ENCODE assay signal across 8 cellular contexts in genomic region chr2:24075915-24076848, GRCh38.
A peak's percentile ranks its signal among the peaks of the same experiment; 100 is the strongest.
DNase-seq lines count a peak whose midpoint lies in the region; ATAC-seq and TF ChIP-seq lines count a peak whose summit lies in the region.

Gene SF3B6, minus strand, starts transcription at chr2:24076326. Its CDS starts 97 bp downstream, at chr2:24076229.

- TF ChIP-seq CTCF in GM06990 (IDR thresholded peaks at IDR 0.05; ENCODE audit: insufficient read depth, low read length, poor library complexity, severe bottlenecking) = no peak

- peak within 1 kb of the TSS; percentile 98 for H3K27ac Mint-ChIP-seq in activated naive CD4-positive, alpha-beta T cell treated with anti-CD3 and anti-CD28 coated beads, Interleukin-2, amount 50 U/mL, for 24 hours

- H3K4me3 ChIP-seq in GM06990 (replicated peaks; ENCODE audit: low read depth, low read length) = peak within 1 kb of the TSS; percentile 76

- H3K27me3 ChIP-seq in GM06990 (replicated peaks; ENCODE audit: control insufficient read depth, insufficient read depth, low read length) = no peaks in the 10 kb centered on the region

- H3K36me3 Mint-ChIP-seq in activated naive CD4-positive, alpha-beta T cell treated with anti-CD3 and anti-CD28 coated beads, Interleukin-2, amount 50 U/mL, for 24 hours = peaks cover 1% of the 10 kb centered on the region

- H3K36me3 ChIP-seq in GM06990 (ENCODE audit: control insufficient read depth, insufficient read depth, low read length) = no peaks in the 10 kb centered on the region

- H3K27me3 Mint-ChIP-seq in activated naive CD4-positive, alpha-beta T cell treated with anti-CD3 and anti-CD28 coated beads, Interleukin-2, amount 50 U/mL, for 24 hours = no peaks in the 10 kb centered on the region

- DNase-seq in GM06990 (ENCODE audit: extremely low read depth, insufficient read length) (peak; percentile 97), NCI-H1092 (lab: John Stamatoyannopoulos, UW) (peak; percentile 98), germinal center (ENCODE audit: low spot score) (peak; percentile 94), non-pigmented ciliary epithelial cell (ENCODE audit: low read depth) (peak; percentile 95), superior temporal gyrus (ENCODE audit: extremely low spot score) (peak; percentile 99)

- no peaks in the 10 kb centered on the region for H3K9me3 Mint-ChIP-seq in activated naive CD4-positive, alpha-beta T cell treated with anti-CD3 and anti-CD28 coated beads, Interleukin-2, amount 50 U/mL, for 24 hours

- ATAC-seq in HG02588 (IDR thresholded peaks at IDR 0.05; ENCODE audit: unreplicated experiment) = peak; percentile 92
- peak; percentile 92 for ATAC-seq in SK-N-SH treated with all-trans-retinoic acid at 6 μM for 48 hours

- H3K4me1 Mint-ChIP-seq in activated naive CD4-positive, alpha-beta T cell treated with anti-CD3 and anti-CD28 coated beads, Interleukin-2, amount 50 U/mL, for 24 hours = peaks cover 34% of the 10 kb centered on the region

- peak within 1 kb of the TSS; percentile 98 for H3K4me3 Mint-ChIP-seq in activated naive CD4-positive, alpha-beta T cell treated with anti-CD3 and anti-CD28 coated beads, Interleukin-2, amount 50 U/mL, for 24 hours

TF ChIP-seq in SK-N-SH treated with all-trans-retinoic acid at 6 μM for 48 hours, 23 proteins besides CTCF, POLR2A, EP300 and RAD21:
- TF ChIP-seq SNAI2 (CRISPR knock-in tag; IDR thresholded peaks at IDR 0.05) (no peak), ZFP30 (CRISPR knock-in tag; IDR thresholded peaks at IDR 0.05) (0 out of 2 replicates have a peak, but pooled peaks have one; percentile 42), ARNTL (CRISPR knock-in tag; IDR thresholded peaks at IDR 0.05; ENCODE audit: borderline replicate concordance, low read depth) (no peak), CSRNP3 (CRISPR knock-in tag; IDR thresholded peaks at IDR 0.05) (no peak), CSDC2 (CRISPR knock-in tag; IDR thresholded peaks at IDR 0.05) (no peak; the same call in 1 of the 2 replicates), OSR1 (CRISPR knock-in tag; IDR thresholded peaks at IDR 0.05) (no peak), TSHZ2 (CRISPR knock-in tag; IDR thresholded peaks at IDR 0.05) (no peak), ZNF8 (CRISPR knock-in tag; IDR thresholded peaks at IDR 0.05) (peak; percentile 16; the same call in 1 of the 2 replicates), BACH2 (CRISPR knock-in tag; IDR thresholded peaks at IDR 0.05; ENCODE audit: borderline replicate concordance) (no peak), POU6F1 (CRISPR knock-in tag; IDR thresholded peaks at IDR 0.05; ENCODE audit: borderline replicate concordance, low read depth) (peak; percentile 87; the same call in 1 of the 2 replicates), RARB (CRISPR knock-in tag; IDR thresholded peaks at IDR 0.05) (no peak), CREB5 (CRISPR knock-in tag; IDR thresholded peaks at IDR 0.05; ENCODE audit: low read depth) (0 out of 2 replicates have a peak, but pooled peaks have one; percentile 26), ISL1 (CRISPR knock-in tag; IDR thresholded peaks at IDR 0.05) (no peak), TOX (CRISPR knock-in tag; IDR thresholded peaks at IDR 0.05; ENCODE audit: borderline replicate concordance) (no peak), GLIS3 (CRISPR knock-in tag; IDR thresholded peaks at IDR 0.05) (no peak), ZNF70 (CRISPR knock-in tag; IDR thresholded peaks at IDR 0.05) (peak; percentile 14; the same call in 1 of the 2 replicates), PPARA (CRISPR knock-in tag; IDR thresholded peaks at IDR 0.05; ENCODE audit: borderline replicate concordance) (no peak), ZFP3 (CRISPR knock-in tag; IDR thresholded peaks at IDR 0.05) (no peak), TCF4 (CRISPR knock-in tag; IDR thresholded peaks at IDR 0.05; ENCODE audit: borderline replicate concordance) (no peak), PATZ1 (CRISPR knock-in tag; IDR thresholded peaks at IDR 0.05; ENCODE audit: borderline replicate concordance) (no peak), ESRRG (CRISPR knock-in tag; IDR thresholded peaks at IDR 0.05) (no peak), ZNF565 (CRISPR knock-in tag; conservative IDR thresholded peaks at IDR 0.05; ENCODE audit: low read depth) (peak; percentile 68; the same call in 1 of the 2 replicates), ZC3H10 (CRISPR knock-in tag; IDR thresholded peaks at IDR 0.05) (no peak)
TF ChIP-seq in SK-N-SH treated with all-trans-retinoic acid at 6 μM for 48 hours: peak in this region for 6.

Comparison
In these comparisons a context has a peak if more than half of its experiments do, and no peak if none do; other contexts are left out.
1. Peak in every context shown above with its lines: DNase-seq, ATAC-seq and H3K4me3 ChIP-seq.